Comparison of ENCODE assay signal across 17 cellular contexts in genomic region chr20:55266361-55266760, GRCh38.
DNase-seq lines count a peak whose midpoint lies in the region; ATAC-seq, FAIRE-seq and TF ChIP-seq lines count a peak whose summit lies in the region.
"Had no signal": no experiment of that assay in that cellular context is flagged by ENCODE, and none has a peak within 500 bp of the region (broad histone marks: within the 10 kb centered on the region; RNA-seq: fewer than 3 reads in every experiment).

No MANE protein-coding gene starts in this region.

- DNase-seq in RCC 7860 (ENCODE audit: low spot score) (no peak), GM10266 (ENCODE audit: extremely low spot score) (no peak), Ammon's horn (ENCODE audit: low spot score) (no peak)
- DNase-seq in activated CD4-positive, alpha-beta T cell treated with anti-CD3 and anti-CD28 coated beads for 4 hours: no peak
- DNase-seq: Caco-2; CD4-positive, CD25-positive, alpha-beta regulatory T cell; CD8-positive, alpha-beta T cell; DMS153; DND-41; GM23248; H7 had no signal

- FAIRE-seq in RCC 7860 (lab: Jason Lieb, UNC): peak; percentile 27
- FAIRE-seq: G401.6, GM12892, H1 had no signal

- TF ChIP-seq CTCF in GM10266 (IDR thresholded peaks at IDR 0.05; ENCODE audit: control insufficient read depth, insufficient read depth, low read depth, missing control alignments): no peak

- ATAC-seq in GM19463 (IDR thresholded peaks at IDR 0.05; ENCODE audit: unreplicated experiment) (peak; percentile 41), HG03432 (IDR thresholded peaks at IDR 0.05; ENCODE audit: unreplicated experiment) (peak; percentile 70)
- ATAC-seq: CD8-positive, alpha-beta T cell; HCT116 had no signal
